In the genomic region with DNA sequence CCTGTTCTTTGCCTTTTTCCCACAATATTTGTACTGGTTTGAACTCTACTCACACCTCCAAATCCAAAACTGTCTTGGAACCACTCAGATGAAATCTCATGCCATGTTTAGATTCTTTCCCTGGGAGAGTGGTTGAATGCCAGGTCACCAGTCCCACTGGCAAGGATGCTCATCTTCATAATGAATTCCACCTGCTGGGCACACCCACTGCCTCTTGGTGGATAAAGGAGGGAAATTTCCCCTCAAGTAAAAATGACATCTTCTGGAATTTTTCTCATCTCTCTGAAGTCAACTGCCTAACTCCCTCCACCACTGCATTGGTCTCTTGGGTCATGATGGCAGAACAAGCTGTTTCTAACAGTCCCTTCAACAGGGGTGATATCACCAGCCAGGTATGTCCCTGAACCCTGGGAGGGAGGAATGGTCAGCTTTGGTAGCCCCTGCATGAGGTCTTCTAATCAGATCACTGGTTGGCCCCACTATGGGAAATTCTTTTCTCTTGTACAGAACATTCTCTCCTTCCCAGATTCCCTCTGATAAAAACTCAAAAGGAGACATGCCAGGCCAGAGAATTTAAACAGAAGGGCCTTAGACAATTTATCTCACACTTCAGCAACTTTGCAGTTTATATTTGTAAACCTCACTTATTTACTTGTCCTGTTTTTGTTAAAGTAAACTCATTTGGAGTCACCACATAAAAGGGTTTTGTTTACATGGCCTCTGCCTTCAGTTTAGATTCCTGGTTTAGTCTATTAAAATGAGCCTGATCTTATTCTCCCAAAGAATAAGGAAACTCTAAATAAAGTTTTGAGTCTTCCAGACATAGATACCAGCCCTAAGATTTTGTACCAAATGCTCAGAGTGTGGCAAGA, we compare ENCODE assay signal across 26 cellular contexts.
DNase-seq lines count a peak whose midpoint lies in the region; TF ChIP-seq lines count a peak whose summit lies in the region.
"Had no signal": no experiment of that assay in that cellular context is flagged by ENCODE, and none has a peak within 500 bp of the region (broad histone marks: within the 10 kb centered on the region; RNA-seq: fewer than 3 reads in every experiment).

No MANE protein-coding gene starts in this region.

- H3K27me3 ChIP-seq in GM23248 (replicated peaks; ENCODE audit: insufficient read depth) (no peaks in the 10 kb centered on the region), brain microvascular endothelial cell (replicated peaks) (no peaks in the 10 kb centered on the region)
- H3K27me3 ChIP-seq: foreskin keratinocyte, uterus had no signal

- peak overlapping the region; percentile 72 for H3K27ac ChIP-seq in GM23248
- no peak overlapping the region for H3K27ac ChIP-seq in brain microvascular endothelial cell
- H3K27ac ChIP-seq: epithelial cell of prostate, foreskin keratinocyte, RWPE1, skin epidermis had no signal

- peaks cover 37% of the 10 kb centered on the region for H3K4me1 ChIP-seq in GM23248 (ENCODE audit: insufficient read depth)
- H3K4me1 ChIP-seq: foreskin keratinocyte, HAP-1, uterus had no signal

- DNase-seq in GM23248 (peak; percentile 33), brain microvascular endothelial cell (peak; percentile 25), islet precursor cell (peak; percentile 81), renal cortical epithelial cell (ENCODE audit: low read depth) (peak; percentile 41), COR-L47 (lab: John Stamatoyannopoulos, UW) (no peak), putamen (ENCODE audit: low spot score) (no peak), NOMO-1 (lab: John Stamatoyannopoulos, UW; ENCODE audit: unreplicated experiment in 2 of 2) (no peak)
- DNase-seq in NK-92 treated with Interleukin-12 subunit alpha and Interleukin-12 subunit beta, amount 100 ng/mL, for 24 hours (lab: John Stamatoyannopoulos, UW) = no peak
- DNase-seq: ACHN; activated CD4-positive, alpha-beta T cell treated with anti-CD3 and anti-CD28 coated beads for 48 hours; activated naive CD4-positive, alpha-beta T cell treated with Interleukin-2 at 50 U/mL for 16 hours; activated T-cell treated with anti-CD3 and anti-CD28 coated beads, Interleukin-2, amount 50 U/mL, for 4 hours; amygdala; C1 segment of cervical spinal cord; foreskin keratinocyte; hypothalamus; NCI-H1105; NCI-H2029; nucleus accumbens; stimulated activated CD4-positive, alpha-beta T cell treated with anti-CD3 and anti-CD28 coated beads, Interleukin-2, amount 100 ng/mL, for 24 hours; uterus had no signal

- H3K4me3 ChIP-seq in GM23248 (no peak overlapping the region), brain microvascular endothelial cell (ENCODE audit: low read depth, low read length) (no peak overlapping the region)
- H3K4me3 ChIP-seq: HAP-1, lung, skin epidermis, uterus had no signal

- peaks cover 34% of the 10 kb centered on the region for H3F3A ChIP-seq in GM23248 (ENCODE audit: insufficient read depth)

- H3K36me3 ChIP-seq in GM23248 (ENCODE audit: low read depth) = no peaks in the 10 kb centered on the region
- H3K36me3 ChIP-seq in brain microvascular endothelial cell (replicated peaks) = no peaks in the 10 kb centered on the region
- H3K36me3 ChIP-seq: HAP-1, uterus had no signal

- in situ Hi-C loops in GM23248 (cut with MboI) = no loop called here
- in situ Hi-C loops in brain microvascular endothelial cell (cut with HindIII; ENCODE audit: low pct_ligation_motif_present, low sequenced_read_pairs) = no loop called here

- TF ChIP-seq CTCF in brain microvascular endothelial cell (IDR thresholded peaks at IDR 0.05; ENCODE audit: low read depth, low read length, missing control alignments) = no peak

- no peak overlapping the region for H3K9ac ChIP-seq in GM23248

- H4K20me1 ChIP-seq in GM23248 (ENCODE audit: insufficient read depth) = no peaks in the 10 kb centered on the region

- no peaks in the 10 kb centered on the region for H3K9me2 ChIP-seq in GM23248 (ENCODE audit: insufficient read depth)

- H2AFZ ChIP-seq in GM23248 = peak overlapping the region; percentile 54; the same call in 1 of the 2 replicates

- H3K4me2 ChIP-seq in GM23248 (ENCODE audit: unreplicated experiment) = no peak overlapping the region

- H3K79me2 ChIP-seq in GM23248 (ENCODE audit: insufficient read depth) = no peaks in the 10 kb centered on the region

- no peaks in the 10 kb centered on the region for H3K9me3 ChIP-seq in GM23248 (ENCODE audit: low read depth)
- H3K9me3 ChIP-seq: HAP-1, uterus had no signal

Comparison
In these comparisons a context has a peak if more than half of its experiments do, and no peak if none do; other contexts are left out.
1. DNase-seq: peak in GM23248 (single experiment), brain microvascular endothelial cell (single experiment), islet precursor cell (single experiment) and renal cortical epithelial cell (single experiment); none in COR-L47 (single experiment), putamen (single experiment), NK-92 treated with Interleukin-12 subunit alpha and Interleukin-12 subunit beta, amount 100 ng/mL, for 24 hours (single experiment) and NOMO-1 (0 of 2).